8 cellular contexts compared by ENCODE assay signal in the genomic region with DNA sequence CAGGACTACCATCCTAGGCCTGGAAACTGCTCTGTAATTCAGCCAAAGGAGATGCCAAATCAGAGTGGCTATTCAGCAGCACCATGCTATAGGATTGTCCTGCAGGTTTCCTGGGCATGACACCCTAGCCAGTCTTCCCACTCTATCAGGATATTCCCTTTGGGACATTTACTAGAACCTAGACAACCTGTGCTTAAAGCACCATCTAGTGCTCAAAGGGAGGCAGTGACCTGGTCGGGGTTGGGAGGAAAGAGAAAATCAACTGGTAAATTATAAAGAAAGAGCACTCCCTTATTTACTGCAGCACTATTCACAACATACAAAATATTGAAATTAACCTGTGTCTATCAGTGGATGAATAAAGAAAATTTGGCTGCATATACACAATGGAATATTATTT.
DNase-seq lines count a peak whose midpoint lies in the region; TF ChIP-seq lines count a peak whose summit lies in the region.

No MANE protein-coding gene starts in this region.

- no peak overlapping the region for H3K4me2 ChIP-seq in KMS-11

- H3K4me3 ChIP-seq in KMS-11 (IDR thresholded peaks at IDR 0.05; ENCODE audit: insufficient read depth, low read depth, low read length) = no peak overlapping the region
- no peak overlapping the region for H3K4me3 ChIP-seq in esophagus squamous epithelium

- H3K9ac ChIP-seq in KMS-11 = no peak overlapping the region

- no peaks in the 10 kb centered on the region for H3K4me1 ChIP-seq in KMS-11 (ENCODE audit: low read depth, poor library complexity, severe bottlenecking)
- no peaks in the 10 kb centered on the region for H3K4me1 ChIP-seq in esophagus squamous epithelium

- 42 to 80% methylated on average over 1 of the region's 1 CpG for WGBS in esophagus squamous epithelium, 2 donors

- in situ Hi-C loops in T47D (cut with HindIII; ENCODE audit: low pct_unique_long_range_greater_than_20kb, low sequenced_read_pairs) = no loop called here

- TF ChIP-seq POLR2A in esophagus squamous epithelium (IDR thresholded peaks at IDR 0.05) = no peak

- no peak overlapping the region for H3K27ac ChIP-seq in KMS-11
- H3K27ac ChIP-seq in esophagus squamous epithelium = no peak overlapping the region

- TF ChIP-seq CTCF in KMS-11 (conservative IDR thresholded peaks at IDR 0.05; ENCODE audit: low read depth, low read length) = peak; percentile 46
- TF ChIP-seq CTCF in esophagus squamous epithelium (IDR thresholded peaks at IDR 0.05) = peak in 2 of 6 experiments; percentile 26 to 57

- peak; percentile 63 for DNase-seq in EL
- peak; percentile 33 to 76 for DNase-seq in T47D (ENCODE audit: low read depth in 1 of 2, low spot score in 1 of 2)
- DNase-seq in lung microvascular endothelial cell (ENCODE audit: low read depth in 2 of 2) = peak; percentile 43 to 68
- DNase-seq in esophagus squamous epithelium (lab: John Stamatoyannopoulos, UW) = no peak
- DNase-seq in activated T-cell treated with anti-CD3 and anti-CD28 coated beads for 4 hours = no peak
- DNase-seq in DMS114 treated with DMSO at 0.1 percent for 48 hours (lab: John Stamatoyannopoulos, UW; ENCODE audit: unreplicated experiment) = no peak
- DNase-seq in hypothalamus (lab: John Stamatoyannopoulos, UW) = no peak

- no peak overlapping the region for H2AFZ ChIP-seq in KMS-11 (ENCODE audit: low read depth)

- H3K79me2 ChIP-seq in KMS-11 (ENCODE audit: insufficient read depth, low read depth) = no peaks in the 10 kb centered on the region

- intact Hi-C loops in esophagus squamous epithelium (cut with DNase I) = no loop called here

- H3K27me3 ChIP-seq in KMS-11 (ENCODE audit: insufficient read depth, low read depth) (no peaks in the 10 kb centered on the region), esophagus squamous epithelium (no peaks in the 10 kb centered on the region)

- H3K36me3 ChIP-seq in KMS-11 (ENCODE audit: insufficient read depth) (no peaks in the 10 kb centered on the region), esophagus squamous epithelium (no peaks in the 10 kb centered on the region)

- H4K20me1 ChIP-seq in KMS-11 (ENCODE audit: insufficient read depth) = no peaks in the 10 kb centered on the region

- H3K9me3 ChIP-seq in esophagus squamous epithelium = no peaks in the 10 kb centered on the region

Comparison
In these comparisons a context has a peak if more than half of its experiments do, and no peak if none do; other contexts are left out.
1. DNase-seq: peak in EL (single experiment), T47D (2 of 2) and lung microvascular endothelial cell (2 of 2); none in esophagus squamous epithelium (single experiment), activated T-cell treated with anti-CD3 and anti-CD28 coated beads for 4 hours (single experiment), DMS114 treated with DMSO at 0.1 percent for 48 hours (single experiment) and hypothalamus (0 of 51).